15 cellular contexts compared by ENCODE assay signal in the genomic region with DNA sequence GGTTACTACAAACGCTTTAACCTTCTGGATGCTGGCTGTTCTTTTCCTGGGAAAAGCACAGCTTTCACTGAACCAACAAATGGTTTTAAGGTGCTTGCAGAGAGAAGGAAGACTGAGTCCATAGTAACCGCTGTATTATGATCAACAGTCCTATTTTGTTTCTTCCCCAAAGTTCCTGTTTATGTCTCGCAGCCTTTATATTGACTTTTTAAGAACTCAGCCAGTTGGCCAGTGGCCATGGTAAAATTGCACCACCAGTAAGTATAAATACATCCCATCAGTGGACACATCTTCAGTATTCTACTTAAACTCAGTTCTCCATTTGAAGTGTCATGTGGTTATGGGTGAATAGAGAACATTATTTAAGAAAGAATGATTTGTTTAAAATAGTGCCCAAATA.
DNase-seq lines count a peak whose midpoint lies in the region; ATAC-seq and TF ChIP-seq lines count a peak whose summit lies in the region.
"Had no signal": no experiment of that assay in that cellular context is flagged by ENCODE, and none has a peak within 500 bp of the region (broad histone marks: within the 10 kb centered on the region; RNA-seq: fewer than 3 reads in every experiment).

No MANE protein-coding gene starts in this region.

- no peak for TF ChIP-seq CTCF in esophagus squamous epithelium (IDR thresholded peaks at IDR 0.05)
- TF ChIP-seq CTCF in stomach (IDR thresholded peaks at IDR 0.05): no peak

- no peak for TF ChIP-seq EP300 in stomach (IDR thresholded peaks at IDR 0.05)

- H3K27ac Mint-ChIP-seq in activated T-helper 2 cell treated with anti-CD3 and anti-CD28 coated beads, Interferon-gamma antibody, Interleukin-2, Interleukin-4, amounts not matched to agents 10 μg/mL and 5 μg/mL and 100 μg/mL, durations not matched to agents 14 hours and 24 hours and 36 hours: no peak overlapping the region
- H3K27ac Mint-ChIP-seq: stimulated activated naive CD8-positive, alpha-beta T cell treated with anti-CD3 and anti-CD28 coated beads, Interleukin-15, amount 100 ng/mL, for 72 hours had no signal

- H3K4me3 ChIP-seq in MG63 (no peak overlapping the region), esophagus squamous epithelium (no peak overlapping the region), stomach (no peak overlapping the region)

- H3K9me3 Mint-ChIP-seq in activated T-helper 2 cell treated with anti-CD3 and anti-CD28 coated beads, Interferon-gamma antibody, Interleukin-2, Interleukin-4, amounts not matched to agents 10 μg/mL and 5 μg/mL and 100 μg/mL, durations not matched to agents 14 hours and 24 hours and 36 hours: no peaks in the 10 kb centered on the region

- intact Hi-C loops in esophagus squamous epithelium (cut with DNase I) (no loop called here), stomach (cut with DNase I; ENCODE audit: low total_unique reads) (no loop called here)
- intact Hi-C loops in activated T-helper 2 cell treated with anti-CD3 and anti-CD28 coated beads, Interferon-gamma antibody, Interleukin-2, Interleukin-4, amounts not matched to agents 10 μg/mL and 5 μg/mL and 100 μg/mL, durations not matched to agents 14 hours and 24 hours and 36 hours (cut with micrococcal nuclease): no loop called here

- H3K36me3 ChIP-seq in MG63: no peaks in the 10 kb centered on the region
- no peaks in the 10 kb centered on the region for H3K36me3 ChIP-seq in esophagus squamous epithelium
- H3K36me3 ChIP-seq in stomach: no peaks in the 10 kb centered on the region

- H3K36me3 Mint-ChIP-seq in activated T-helper 2 cell treated with anti-CD3 and anti-CD28 coated beads, Interferon-gamma antibody, Interleukin-2, Interleukin-4, amounts not matched to agents 10 μg/mL and 5 μg/mL and 100 μg/mL, durations not matched to agents 14 hours and 24 hours and 36 hours (ENCODE audit: low read depth): no peaks in the 10 kb centered on the region

- H3K4me1 Mint-ChIP-seq in activated T-helper 2 cell treated with anti-CD3 and anti-CD28 coated beads, Interferon-gamma antibody, Interleukin-2, Interleukin-4, amounts not matched to agents 10 μg/mL and 5 μg/mL and 100 μg/mL, durations not matched to agents 14 hours and 24 hours and 36 hours (ENCODE audit: low read depth): no peaks in the 10 kb centered on the region
- H3K4me1 Mint-ChIP-seq: stimulated activated naive CD8-positive, alpha-beta T cell treated with anti-CD3 and anti-CD28 coated beads, Interleukin-15, amount 100 ng/mL, for 72 hours had no signal

- H3K27me3 ChIP-seq in MG63 (no peaks in the 10 kb centered on the region), esophagus squamous epithelium (no peaks in the 10 kb centered on the region), stomach (no peaks in the 10 kb centered on the region)

- DNase-seq in MG63: peak; percentile 68
- no peak for DNase-seq in esophagus squamous epithelium (lab: John Stamatoyannopoulos, UW)
- peak; percentile 70 to 98 for DNase-seq in lung microvascular endothelial cell (ENCODE audit: low read depth in 2 of 2)
- DNase-seq in stomach: peak; percentile 46
- no peak for DNase-seq in activated T-helper 2 cell treated with anti-CD3 and anti-CD28 coated beads, Interferon-gamma antibody, Interleukin-2, Interleukin-4, amounts not matched to agents 10 μg/mL and 5 μg/mL and 100 μg/mL, durations not matched to agents 14 hours and 24 hours and 36 hours (ENCODE audit: low spot score)
- no peak for DNase-seq in ureter (ENCODE audit: low spot score)
- DNase-seq: GOT3; kidney; NCI-H1417; NCI-H510A treated with DMSO at 0.1 percent for 48 hours; stimulated activated CD4-positive, alpha-beta T cell treated with anti-CD3 and anti-CD28 coated beads, Interleukin-4, amount 100 ng/mL, for 4 hours; stimulated activated naive CD8-positive, alpha-beta T cell treated with anti-CD3 and anti-CD28 coated beads, Interleukin-15, amount 100 ng/mL, for 72 hours had no signal

- H3K9me3 ChIP-seq in MG63 (no peaks in the 10 kb centered on the region), esophagus squamous epithelium (no peaks in the 10 kb centered on the region), stomach (no peaks in the 10 kb centered on the region)

- H3K27ac ChIP-seq in esophagus squamous epithelium: peak overlapping the region in 3 of 4 donors; percentile 36 to 58 (median 50)
- peak overlapping the region in 4 of 5 donors; percentile 16 to 76 (median 42) for H3K27ac ChIP-seq in stomach
- H3K27ac ChIP-seq: RWPE1 had no signal

- no peak for ATAC-seq in HG03280 (IDR thresholded peaks at IDR 0.05; ENCODE audit: unreplicated experiment)
- no peak for ATAC-seq in HG03439 (IDR thresholded peaks at IDR 0.05; ENCODE audit: unreplicated experiment)
- ATAC-seq: stimulated activated naive CD8-positive, alpha-beta T cell treated with anti-CD3 and anti-CD28 coated beads, Interleukin-15, amount 100 ng/mL, for 72 hours had no signal

- TF ChIP-seq POLR2A in esophagus squamous epithelium (IDR thresholded peaks at IDR 0.05) (no peak), stomach (IDR thresholded peaks at IDR 0.05) (no peak)

- no peaks in the 10 kb centered on the region for H3K27me3 Mint-ChIP-seq in activated T-helper 2 cell treated with anti-CD3 and anti-CD28 coated beads, Interferon-gamma antibody, Interleukin-2, Interleukin-4, amounts not matched to agents 10 μg/mL and 5 μg/mL and 100 μg/mL, durations not matched to agents 14 hours and 24 hours and 36 hours (ENCODE audit: low read depth)
- H3K27me3 Mint-ChIP-seq: stimulated activated naive CD8-positive, alpha-beta T cell treated with anti-CD3 and anti-CD28 coated beads, Interleukin-15, amount 100 ng/mL, for 72 hours had no signal

- 40 to 44% methylated on average over 3 of the region's 3 CpGs for WGBS in esophagus squamous epithelium, 2 donors
- 19 to 44% (median 28%) methylated on average over 3 of the region's 3 CpGs for WGBS in stomach, 5 donors

- no peak overlapping the region for H3K4me3 Mint-ChIP-seq in activated T-helper 2 cell treated with anti-CD3 and anti-CD28 coated beads, Interferon-gamma antibody, Interleukin-2, Interleukin-4, amounts not matched to agents 10 μg/mL and 5 μg/mL and 100 μg/mL, durations not matched to agents 14 hours and 24 hours and 36 hours (ENCODE audit: low read depth)
- H3K4me3 Mint-ChIP-seq: stimulated activated naive CD8-positive, alpha-beta T cell treated with anti-CD3 and anti-CD28 coated beads, Interleukin-15, amount 100 ng/mL, for 72 hours had no signal

- H3K4me1 ChIP-seq in esophagus squamous epithelium (peaks cover 0 to 17% (median 0%) of the 10 kb centered on the region in 3 donors), stomach (peaks cover 0 to 19% (median 8%) of the 10 kb centered on the region in 4 donors)

Comparison
In these comparisons a context has a peak if more than half of its experiments do, and no peak if none do; other contexts are left out.
1. DNase-seq: peak in MG63 (single experiment), lung microvascular endothelial cell (2 of 2) and stomach (single experiment); none in esophagus squamous epithelium (single experiment), activated T-helper 2 cell treated with anti-CD3 and anti-CD28 coated beads, Interferon-gamma antibody, Interleukin-2, Interleukin-4, amounts not matched to agents 10 μg/mL and 5 μg/mL and 100 μg/mL, durations not matched to agents 14 hours and 24 hours and 36 hours (single experiment) and ureter (single experiment).